9 cellular contexts compared by ENCODE assay signal in the genomic region with DNA sequence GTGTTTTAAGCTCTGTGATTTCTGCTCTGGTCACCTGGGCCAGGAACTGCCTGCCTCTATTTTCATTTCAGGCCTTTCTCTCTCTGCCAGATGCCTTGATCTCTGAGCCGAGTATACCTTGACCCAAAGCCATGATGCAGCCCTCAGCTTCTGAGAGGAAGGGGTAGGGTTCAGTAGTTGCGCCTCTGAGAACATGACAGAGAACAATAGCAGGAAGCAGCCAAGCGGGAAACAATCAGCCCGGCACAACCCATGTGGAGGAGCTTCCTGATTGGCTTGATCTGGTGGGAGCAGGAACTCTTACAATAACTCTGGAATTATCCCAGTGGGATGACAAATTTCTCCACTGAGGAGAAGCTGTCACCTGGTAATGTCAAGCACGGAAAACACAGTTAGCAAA.
DNase-seq lines count a peak whose midpoint lies in the region; ATAC-seq and TF ChIP-seq lines count a peak whose summit lies in the region.
"Had no signal": no experiment of that assay in that cellular context is flagged by ENCODE, and none has a peak within 500 bp of the region (broad histone marks: within the 10 kb centered on the region; RNA-seq: fewer than 3 reads in every experiment).

No MANE protein-coding gene starts in this region.

- no peak overlapping the region for H3K4me3 ChIP-seq in fibroblast of pulmonary artery (replicated peaks; ENCODE audit: low read depth, low read length)

- peak; percentile 92 for DNase-seq in fibroblast of pulmonary artery (ENCODE audit: low read depth)
- no peak for DNase-seq in activated CD4-positive, alpha-beta T cell treated with anti-CD3 and anti-CD28 coated beads for 1 hour
- no peak for DNase-seq in activated T-cell treated with anti-CD3 and anti-CD28 coated beads, Interleukin-2, amount 50 U/mL, for 24 hours
- no peak for DNase-seq in epidermal melanocyte (ENCODE audit: insufficient read length, low spot score)
- DNase-seq in NCI-H345 treated with DMSO at 0.1 percent for 48 hours (lab: John Stamatoyannopoulos, UW; ENCODE audit: unreplicated experiment): no peak
- DNase-seq: activated naive CD8-positive, alpha-beta T cell treated with anti-CD3 and anti-CD28 coated beads, Interleukin-2, amount 10 ng/mL, durations not matched to agents 7 days and 5 days had no signal

- no peaks in the 10 kb centered on the region for H3K9me3 Mint-ChIP-seq in stimulated activated memory B cell treated with anti-CD40 and anti-IgM and Interleukin-4, amounts not matched to agents 10 μg/mL and 1 μg/mL and 100 μg/mL, for 72 hours
- no peaks in the 10 kb centered on the region for H3K9me3 Mint-ChIP-seq in activated T-cell treated with anti-CD3 and anti-CD28 coated beads, Interleukin-2, amount 50 U/mL, for 24 hours
- H3K9me3 Mint-ChIP-seq: activated naive CD8-positive, alpha-beta T cell treated with anti-CD3 and anti-CD28 coated beads, Interleukin-2, amount 10 ng/mL, durations not matched to agents 7 days and 5 days had no signal

- H3K4me3 Mint-ChIP-seq in stimulated activated memory B cell treated with anti-CD40 and anti-IgM and Interleukin-4, amounts not matched to agents 10 μg/mL and 1 μg/mL and 100 μg/mL, for 72 hours: peak overlapping the region; percentile 6
- no peak overlapping the region for H3K4me3 Mint-ChIP-seq in activated T-cell treated with anti-CD3 and anti-CD28 coated beads, Interleukin-2, amount 50 U/mL, for 24 hours
- H3K4me3 Mint-ChIP-seq: activated naive CD8-positive, alpha-beta T cell treated with anti-CD3 and anti-CD28 coated beads, Interleukin-2, amount 10 ng/mL, durations not matched to agents 7 days and 5 days had no signal

- TF ChIP-seq CTCF in fibroblast of pulmonary artery (IDR thresholded peaks at IDR 0.05; ENCODE audit: low read length, missing control alignments): no peak

- H3K36me3 Mint-ChIP-seq in stimulated activated memory B cell treated with anti-CD40 and anti-IgM and Interleukin-4, amounts not matched to agents 10 μg/mL and 1 μg/mL and 100 μg/mL, for 72 hours: no peaks in the 10 kb centered on the region
- H3K36me3 Mint-ChIP-seq in activated T-cell treated with anti-CD3 and anti-CD28 coated beads, Interleukin-2, amount 50 U/mL, for 24 hours (ENCODE audit: low read depth): no peaks in the 10 kb centered on the region
- H3K36me3 Mint-ChIP-seq: activated naive CD8-positive, alpha-beta T cell treated with anti-CD3 and anti-CD28 coated beads, Interleukin-2, amount 10 ng/mL, durations not matched to agents 7 days and 5 days had no signal

- ATAC-seq in GM19455 (IDR thresholded peaks at IDR 0.05; ENCODE audit: unreplicated experiment): peak; percentile 81
- ATAC-seq in HG03108 (IDR thresholded peaks at IDR 0.05; ENCODE audit: unreplicated experiment): peak; percentile 65
- peak; percentile 89 for ATAC-seq in stimulated activated memory B cell treated with anti-CD40 and anti-IgM and Interleukin-4, amounts not matched to agents 10 μg/mL and 1 μg/mL and 100 μg/mL, for 72 hours

- H3K27ac Mint-ChIP-seq in stimulated activated memory B cell treated with anti-CD40 and anti-IgM and Interleukin-4, amounts not matched to agents 10 μg/mL and 1 μg/mL and 100 μg/mL, for 72 hours: no peak overlapping the region
- H3K27ac Mint-ChIP-seq in activated T-cell treated with anti-CD3 and anti-CD28 coated beads, Interleukin-2, amount 50 U/mL, for 24 hours: no peak overlapping the region
- H3K27ac Mint-ChIP-seq: activated naive CD8-positive, alpha-beta T cell treated with anti-CD3 and anti-CD28 coated beads, Interleukin-2, amount 10 ng/mL, durations not matched to agents 7 days and 5 days had no signal

- no peaks in the 10 kb centered on the region for H3K27me3 Mint-ChIP-seq in stimulated activated memory B cell treated with anti-CD40 and anti-IgM and Interleukin-4, amounts not matched to agents 10 μg/mL and 1 μg/mL and 100 μg/mL, for 72 hours
- no peaks in the 10 kb centered on the region for H3K27me3 Mint-ChIP-seq in activated T-cell treated with anti-CD3 and anti-CD28 coated beads, Interleukin-2, amount 50 U/mL, for 24 hours

- H3K4me1 Mint-ChIP-seq in stimulated activated memory B cell treated with anti-CD40 and anti-IgM and Interleukin-4, amounts not matched to agents 10 μg/mL and 1 μg/mL and 100 μg/mL, for 72 hours: peaks cover 17% of the 10 kb centered on the region
- H3K4me1 Mint-ChIP-seq in activated T-cell treated with anti-CD3 and anti-CD28 coated beads, Interleukin-2, amount 50 U/mL, for 24 hours (ENCODE audit: low read depth): peaks cover 9% of the 10 kb centered on the region
